In genomic region chr14:88563845-88564244, GRCh38 we compare ENCODE assay signal across 8 cellular contexts. TPM values are rescaled to one million over a fixed set of nuclear protein-coding genes. Genes with fewer than 3 reads are reported as not detected.
DNase-seq lines count a peak whose midpoint lies in the region; ATAC-seq and TF ChIP-seq lines count a peak whose summit lies in the region.

No MANE protein-coding gene starts in this region.

- no peak for ATAC-seq in effector memory CD8-positive, alpha-beta T cell (replicated peaks)
- ATAC-seq in GM19463 (IDR thresholded peaks at IDR 0.05; ENCODE audit: unreplicated experiment) (no peak), HG02763 (IDR thresholded peaks at IDR 0.05; ENCODE audit: unreplicated experiment) (no peak), HG03521 (IDR thresholded peaks at IDR 0.05; ENCODE audit: unreplicated experiment) (no peak)

- H3K4me3 ChIP-seq in neuron (ENCODE audit: low read length) = peak overlapping the region; percentile 92

- H3K9me3 Mint-ChIP-seq in CD14-positive monocyte = peaks cover 4 to 12% (median 10%) of the 10 kb centered on the region in 7 donors
- H3K9me3 Mint-ChIP-seq in effector memory CD8-positive, alpha-beta T cell = no peaks in the 10 kb centered on the region

- peak overlapping the region in 3 of 7 donors; percentile 1 to 57 (median 46) for H3K27ac Mint-ChIP-seq in CD14-positive monocyte
- H3K27ac Mint-ChIP-seq in effector memory CD8-positive, alpha-beta T cell = peak overlapping the region; percentile 74 to 96

- no peak for TF ChIP-seq CTCF in CD14-positive monocyte (IDR thresholded peaks at IDR 0.05)

- peaks cover 20% of the 10 kb centered on the region for H3K4me1 Mint-ChIP-seq in CD14-positive monocyte
- peaks cover 14 to 29% of the 10 kb centered on the region in 2 donors for H3K4me1 Mint-ChIP-seq in effector memory CD8-positive, alpha-beta T cell (ENCODE audit: low read depth in 2 of 2)

- peak overlapping the region; percentile 95 to 96 for H3K4me3 Mint-ChIP-seq in CD14-positive monocyte
- H3K4me3 Mint-ChIP-seq in effector memory CD8-positive, alpha-beta T cell = peak overlapping the region; percentile 91 to 94

- H2AFZ ChIP-seq in neuron (ENCODE audit: low read depth, low read length) = no peak overlapping the region

- peaks cover 15 to 17% of the 10 kb centered on the region in 2 donors for H3K36me3 Mint-ChIP-seq in CD14-positive monocyte
- peaks cover 12% of the 10 kb centered on the region for H3K36me3 Mint-ChIP-seq in effector memory CD8-positive, alpha-beta T cell (ENCODE audit: insufficient read depth)

- peaks cover 21% of the 10 kb centered on the region for H3K4me1 ChIP-seq in neuron (ENCODE audit: insufficient read depth, low read length)

- H3K27me3 ChIP-seq in neuron (ENCODE audit: insufficient read depth, low read length) = no peaks in the 10 kb centered on the region

- no peaks in the 10 kb centered on the region for H3K9me3 ChIP-seq in neuron (ENCODE audit: low read length)

- DNase-seq in CD14-positive monocyte (ENCODE audit: low spot score) = no peak
- peak; percentile 65 for DNase-seq in NCI-H69 (lab: John Stamatoyannopoulos, UW)
- no peak for DNase-seq in effector memory CD8-positive, alpha-beta T cell
- DNase-seq in dermis blood vessel endothelial cell = no peak

- H3K27me3 Mint-ChIP-seq in CD14-positive monocyte (ENCODE audit: low read depth in 3 of 3) = peaks cover 13 to 24% (median 21%) of the 10 kb centered on the region in 3 donors
- H3K27me3 Mint-ChIP-seq in effector memory CD8-positive, alpha-beta T cell = no peaks in the 10 kb centered on the region

- intact Hi-C loops in CD14-positive monocyte (cut with micrococcal nuclease) = no loop called here

- H3K36me3 ChIP-seq in neuron (ENCODE audit: insufficient read depth, low read length) = peaks cover 30% of the 10 kb centered on the region

RNA-seq across cellular contexts. Expression of gene ZC3H14, which starts 1.0 kb away (rescaled TPM):
- 10 to 100 TPM; 27.1 to 30.2 TPM for polyA plus RNA-seq in CD14-positive monocyte
- 61.4 and 65.9 TPM in 2 replicates for total RNA-seq in dermis blood vessel endothelial cell

RNA-seq across cellular contexts. Expression of gene PTPN21, which starts 9.0 kb away (rescaled TPM):
- not detected for polyA plus RNA-seq in CD14-positive monocyte
- 6.3 and 7.3 TPM in 2 replicates for total RNA-seq in dermis blood vessel endothelial cell
